In genomic region chr2:4585057-4585635, GRCh38 we compare ENCODE assay signal across 8 cellular contexts.
"Had no signal": no experiment of that assay in that cellular context is flagged by ENCODE, and none has a peak within 500 bp of the region (broad histone marks: within the 10 kb centered on the region; RNA-seq: fewer than 3 reads in every experiment).

No MANE protein-coding gene starts in this region.

- H3K4me2 ChIP-seq: KMS-11 had no signal

- H3K27ac ChIP-seq: HL-60, KMS-11 had no signal

- ATAC-seq: K562 had no signal

- H3K27me3 Mint-ChIP-seq: IgD-negative memory B cell had no signal

- DNase-seq: IMR-90, KBM-7, KG1 had no signal

- FAIRE-seq: HTR-8/SVneo, K562 had no signal

- H3K4me3 Mint-ChIP-seq: IgD-negative memory B cell had no signal

- H3K27ac Mint-ChIP-seq: IgD-negative memory B cell had no signal

- H3K4me3 ChIP-seq: K562 had no signal

- H3K36me3 Mint-ChIP-seq: IgD-negative memory B cell had no signal

- H3K9ac ChIP-seq: KMS-11 had no signal

- H3K4me1 Mint-ChIP-seq: IgD-negative memory B cell had no signal
